25 cellular contexts compared by ENCODE assay signal in the genomic region with DNA sequence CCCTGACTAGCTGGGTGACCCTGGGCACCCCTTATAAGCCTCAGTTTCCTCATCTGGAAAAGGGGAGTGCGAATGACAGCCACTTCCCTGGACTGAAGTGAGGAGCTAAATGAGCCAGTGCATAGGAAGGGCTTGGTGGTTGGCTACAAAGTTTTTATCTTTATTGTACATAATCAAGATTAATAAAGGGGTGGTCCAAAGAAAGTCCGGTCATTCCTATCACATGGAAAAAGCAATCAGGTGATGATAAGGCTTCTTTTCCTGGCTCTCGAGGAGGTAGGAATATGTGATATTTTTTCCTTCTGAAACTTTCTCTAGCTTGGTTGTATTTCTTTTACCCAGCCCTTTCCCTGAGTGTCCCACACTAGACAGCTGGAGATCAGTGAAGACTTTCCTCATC. TPM values are rescaled to one million over a fixed set of nuclear protein-coding genes. Genes with fewer than 3 reads are reported as not detected.
"Had no signal": no experiment of that assay in that cellular context is flagged by ENCODE, and none has a peak within 500 bp of the region (broad histone marks: within the 10 kb centered on the region; RNA-seq: fewer than 3 reads in every experiment).

No MANE protein-coding gene starts in this region.

- H3K36me3 ChIP-seq: ovary, prostate gland had no signal

- H3K9me3 ChIP-seq: left lung, lower lobe of right lung, ovary, prostate gland, tibial nerve, upper lobe of left lung, vagina had no signal

- H3K4me3 ChIP-seq: left lung, lower lobe of right lung, ovary, prostate gland, skin epidermis, spleen, tibial nerve, upper lobe of left lung, vagina had no signal

- H3K4me1 ChIP-seq: left lung, lower lobe of right lung, prostate gland, spleen, tibial nerve, upper lobe of left lung, vagina had no signal

- FAIRE-seq: keratinocyte had no signal

- ATAC-seq: left cardiac atrium; left lung; lower lobe of right lung; naive thymus-derived CD4-positive, alpha-beta T cell; natural killer cell treated with Interleukin-12 subunit alpha and Interleukin-12 subunit beta and Interleukin-15 and Interleukin-18, amount 100 ng/mL, for 72 hours; sciatic nerve; stimulated activated effector memory CD8-positive, alpha-beta T cell treated with anti-CD3 and anti-CD28 coated beads, Interleukin-12 subunit alpha, Interleukin-12 subunit beta, amount 100 ng/mL, for 72 hours had no signal

- DNase-seq: hippocampal formation; kidney glomerular epithelial cell; left cardiac atrium; left lung; lower lobe of right lung; mammary epithelial cell; mesenchymal stem cell; naive thymus-derived CD4-positive, alpha-beta T cell; ovary; retina; right cardiac atrium; spleen; stimulated activated CD4-positive, alpha-beta T cell treated with anti-CD3 and anti-CD28 coated beads, Interleukin-4, amount 100 ng/mL, for 24 hours; stimulated activated naive CD4-positive, alpha-beta T cell; substantia nigra; upper lobe of left lung had no signal

- H3K27ac ChIP-seq: left lung, lower lobe of right lung, ovary, prostate gland, skin epidermis, spleen, tibial nerve, upper lobe of left lung, vagina had no signal

- H3K27me3 ChIP-seq: left lung, ovary, spleen, tibial nerve, upper lobe of left lung, vagina had no signal

RNA-seq across cellular contexts. Expression of a gene that starts 56.5 kb away (rescaled TPM):
- polyA plus RNA-seq: neural cell had no signal
